Comparison of ENCODE assay signal across 22 cellular contexts in the genomic region with DNA sequence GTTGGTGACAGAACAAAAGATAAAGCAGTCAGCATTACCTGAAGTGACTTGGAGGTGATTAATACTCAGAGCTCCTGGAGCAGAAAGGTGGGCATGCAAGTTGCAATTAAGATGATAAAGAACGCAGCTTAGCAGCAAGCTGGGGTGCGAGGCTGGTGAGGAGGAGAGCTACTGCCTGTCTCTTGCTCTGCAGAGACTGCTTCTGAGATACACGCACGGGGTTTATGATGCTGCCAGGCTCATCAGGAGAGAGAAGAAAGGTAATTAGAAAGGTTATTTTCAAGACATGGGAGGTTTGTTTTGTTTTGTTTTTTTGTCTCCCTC.
"Had no signal": no experiment of that assay in that cellular context is flagged by ENCODE, and none has a peak within 500 bp of the region (broad histone marks: within the 10 kb centered on the region; RNA-seq: fewer than 3 reads in every experiment).

No MANE protein-coding gene starts in this region.

- ATAC-seq: activated T-helper 17 cell treated with anti-CD3 and anti-CD28 coated beads, Interleukin-2, amount 50 U/mL, for 72 hours; left lung; naive thymus-derived CD8-positive, alpha-beta T cell; pancreas; sciatic nerve; stimulated activated naive B cell treated with anti-CD40 and anti-IgM and Interleukin-4, amounts not matched to agents 10 μg/mL and 1 μg/mL and 100 μg/mL, for 72 hours; WTC11 had no signal

- H3K27ac ChIP-seq: adrenal gland, breast epithelium, colonic mucosa, left lung, neutrophil, pancreas, vagina had no signal

- H3K27me3 Mint-ChIP-seq: stimulated activated naive B cell treated with anti-CD40 and anti-IgM and Interleukin-4, amounts not matched to agents 10 μg/mL and 1 μg/mL and 100 μg/mL, for 72 hours had no signal

- H3K4me3 Mint-ChIP-seq: activated naive CD8-positive, alpha-beta T cell; activated T-helper 17 cell treated with anti-CD3 and anti-CD28 coated beads, Interleukin-2, amount 50 U/mL, for 72 hours; naive thymus-derived CD8-positive, alpha-beta T cell; stimulated activated naive B cell treated with anti-CD40 and anti-IgM and Interleukin-4, amounts not matched to agents 10 μg/mL and 1 μg/mL and 100 μg/mL, for 72 hours; WTC11 had no signal

- H3K4me1 Mint-ChIP-seq: activated T-helper 17 cell treated with anti-CD3 and anti-CD28 coated beads, Interleukin-2, amount 50 U/mL, for 72 hours had no signal

- H3K36me3 Mint-ChIP-seq: activated naive CD8-positive, alpha-beta T cell; stimulated activated naive B cell treated with anti-CD40 and anti-IgM and Interleukin-4, amounts not matched to agents 10 μg/mL and 1 μg/mL and 100 μg/mL, for 72 hours; WTC11 had no signal

- H3K27ac Mint-ChIP-seq: activated naive CD8-positive, alpha-beta T cell; activated T-helper 17 cell treated with anti-CD3 and anti-CD28 coated beads, Interleukin-2, amount 50 U/mL, for 72 hours; naive thymus-derived CD8-positive, alpha-beta T cell; stimulated activated naive B cell treated with anti-CD40 and anti-IgM and Interleukin-4, amounts not matched to agents 10 μg/mL and 1 μg/mL and 100 μg/mL, for 72 hours; WTC11 had no signal

- H3K9me3 Mint-ChIP-seq: activated T-helper 17 cell treated with anti-CD3 and anti-CD28 coated beads, Interleukin-2, amount 50 U/mL, for 72 hours; stimulated activated naive B cell treated with anti-CD40 and anti-IgM and Interleukin-4, amounts not matched to agents 10 μg/mL and 1 μg/mL and 100 μg/mL, for 72 hours had no signal

- DNase-seq: activated naive CD4-positive, alpha-beta T cell; activated T-cell treated with anti-CD3 and anti-CD28 coated beads, Interleukin-2, amount 50 U/mL, for 1 hour; adrenal gland; colonic mucosa; foreskin melanocyte; hippocampal formation; kidney glomerular epithelial cell; left lung; naive thymus-derived CD8-positive, alpha-beta T cell; pancreas; small intestine; stimulated activated CD4-positive, alpha-beta T cell treated with anti-CD3 and anti-CD28 coated beads, Interleukin-2, amount 100 ng/mL, for 24 hours; stimulated activated naive B cell treated with anti-CD40 and anti-IgM and Interleukin-4, amounts not matched to agents 10 μg/mL and 1 μg/mL and 100 μg/mL, for 72 hours; T-helper 1 cell; trophoblast cell had no signal
